In genomic region chr1:92961896-92962752, GRCh38 we compare ENCODE assay signal across 8 cellular contexts. TPM values are rescaled to one million over a fixed set of nuclear protein-coding genes. Genes with fewer than 3 reads are reported as not detected.
DNase-seq lines count a peak whose midpoint lies in the region; ATAC-seq, FAIRE-seq and TF ChIP-seq lines count a peak whose summit lies in the region.

No MANE protein-coding gene starts in this region.

- peak overlapping the region; percentile 91 for H3K4me2 ChIP-seq in astrocyte (ENCODE audit: low read length)

- peaks cover 10% of the 10 kb centered on the region for H3K27me3 ChIP-seq in astrocyte (ENCODE audit: insufficient read depth, low read length)
- peaks cover 21% of the 10 kb centered on the region for H3K27me3 ChIP-seq in iPS-20b (ENCODE audit: insufficient read depth, low read length)

- H3K4me3 Mint-ChIP-seq in astrocyte (ENCODE audit: unreplicated experiment) = no peak overlapping the region

- H3K36me3 ChIP-seq in astrocyte (ENCODE audit: insufficient read depth, low read length) (no peaks in the 10 kb centered on the region), iPS-20b (ENCODE audit: insufficient read depth, low read depth, low read length) (no peaks in the 10 kb centered on the region)

- peak overlapping the region; percentile 95 for H2AFZ ChIP-seq in astrocyte (ENCODE audit: low read depth, low read length)

- no peaks in the 10 kb centered on the region for H3K9me3 Mint-ChIP-seq in astrocyte (ENCODE audit: unreplicated experiment)

- DNase-seq in Caki2 (ENCODE audit: low read depth) (peak; percentile 90), SW480 (ENCODE audit: low spot score) (peak; percentile 69), astrocyte (ENCODE audit: low read depth) (peak; percentile 73), DMS79 (lab: John Stamatoyannopoulos, UW) (no peak)
- peak in 2 of 3 donors; percentile 50 to 60 for DNase-seq in stimulated activated CD4-positive, alpha-beta T cell treated with anti-CD3 and anti-CD28 coated beads, Interleukin-12 subunit alpha, Interleukin-12 subunit beta, amount 100 ng/mL, for 48 hours (ENCODE audit: low read depth in 2 of 3, low spot score in 1 of 3)

- H3K9ac ChIP-seq in astrocyte (ENCODE audit: low read length) (peak overlapping the region; percentile 90), iPS-20b (ENCODE audit: low read depth, low read length) (peak overlapping the region; percentile 88)

- H3K9me3 ChIP-seq in astrocyte (ENCODE audit: insufficient read depth, low read depth, low read length) = no peaks in the 10 kb centered on the region
- no peaks in the 10 kb centered on the region for H3K9me3 ChIP-seq in iPS-20b (ENCODE audit: insufficient read depth, low read depth, low read length)

- FAIRE-seq in astrocyte (lab: Jason Lieb, UNC) = no peak

- no peaks in the 10 kb centered on the region for H3K27me3 Mint-ChIP-seq in astrocyte (ENCODE audit: low read depth, unreplicated experiment)

- in situ Hi-C loops in Caki2 (cut with HindIII; ENCODE audit: low pct_unique_long_range_greater_than_20kb, low sequenced_read_pairs) = no loop called here

- ATAC-seq in GM19455 (IDR thresholded peaks at IDR 0.05; ENCODE audit: unreplicated experiment) = peak; percentile 52
- ATAC-seq in HG03521 (IDR thresholded peaks at IDR 0.05; ENCODE audit: unreplicated experiment) = peak; percentile 41

- H3K27ac ChIP-seq in astrocyte (ENCODE audit: low read depth, low read length) (peak overlapping the region; percentile 71), iPS-20b (ENCODE audit: low read length) (peak overlapping the region; percentile 67)

- H3K4me1 Mint-ChIP-seq in astrocyte (ENCODE audit: low read depth, unreplicated experiment) = no peaks in the 10 kb centered on the region

- no peaks in the 10 kb centered on the region for H4K20me1 ChIP-seq in astrocyte (ENCODE audit: insufficient read depth, low read length)

- H3K4me1 ChIP-seq in astrocyte (ENCODE audit: insufficient read depth, low read length) (peaks cover 12% of the 10 kb centered on the region), iPS-20b (ENCODE audit: insufficient read depth, low read length) (peaks cover 7% of the 10 kb centered on the region; the same call in 1 of the 2 replicates)

- H3K79me2 ChIP-seq in astrocyte (ENCODE audit: insufficient read depth, low read length) = no peaks in the 10 kb centered on the region

- H3K27ac Mint-ChIP-seq in astrocyte (ENCODE audit: unreplicated experiment) = peak overlapping the region; percentile 78

- H3K4me3 ChIP-seq in astrocyte (ENCODE audit: insufficient read depth, low read depth, low read length) = peak overlapping the region; percentile 77
- H3K4me3 ChIP-seq in iPS-20b (ENCODE audit: low read length) = peak overlapping the region; percentile 80

- TF ChIP-seq CTCF in astrocyte (IDR thresholded peaks at IDR 0.05; ENCODE audit: insufficient read depth, low read depth, low read length) = no peak

- no peaks in the 10 kb centered on the region for H3K36me3 Mint-ChIP-seq in astrocyte (ENCODE audit: low read depth, unreplicated experiment)

RNA-seq across cellular contexts. Expression of gene DIPK1A, which starts 0.9 kb away (rescaled TPM):
- total RNA-seq in Caki2 (2014; rRNA removed; shearing (Covaris generic); ENCODE audit: low replicate concordance) = 8.6 TPM in 2 replicates
- total RNA-seq in astrocyte = 8.4 and 8.7 TPM in 2 replicates
